ENCODE assay signal across 9 cellular contexts in the genomic region with DNA sequence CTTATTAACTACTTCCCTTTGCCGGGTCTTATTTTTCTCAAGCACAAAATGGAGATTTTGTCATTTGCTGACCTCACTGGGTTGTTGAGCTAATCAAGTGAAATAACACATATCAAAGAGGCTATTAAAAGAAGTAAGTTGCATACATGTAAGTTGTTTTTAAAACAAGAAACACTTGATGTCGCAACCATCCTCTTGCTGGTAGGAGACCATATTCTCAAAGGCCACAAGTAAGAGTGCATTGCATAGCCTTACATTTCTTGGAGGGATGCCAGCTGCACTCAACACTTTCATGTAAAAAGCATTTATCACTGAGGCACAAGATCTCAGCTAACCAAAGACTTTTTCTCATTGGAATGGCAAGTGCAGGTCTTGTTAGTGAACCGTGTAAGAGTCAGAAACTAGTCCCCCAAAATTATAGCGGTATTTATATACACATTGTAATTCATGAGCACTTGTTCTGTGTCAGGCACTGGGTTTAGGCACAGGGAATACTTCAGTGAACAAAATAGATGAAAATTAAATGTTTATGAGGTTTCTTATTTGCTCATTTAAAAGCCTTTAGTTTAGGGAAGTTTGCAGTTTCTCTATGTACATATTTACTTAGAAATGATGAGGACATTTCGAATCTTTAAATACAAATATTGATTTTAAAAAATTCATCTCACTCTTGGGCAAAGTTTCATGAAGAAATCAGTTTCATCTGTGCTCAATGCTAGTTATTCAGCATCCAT.
DNase-seq lines count a peak whose midpoint lies in the region; ATAC-seq, FAIRE-seq and TF ChIP-seq lines count a peak whose summit lies in the region.
"Had no signal": no experiment of that assay in that cellular context is flagged by ENCODE, and none has a peak within 500 bp of the region (broad histone marks: within the 10 kb centered on the region; RNA-seq: fewer than 3 reads in every experiment).

No MANE protein-coding gene starts in this region.

- WGBS in A549 (ENCODE audit: missing lambda C conversion rate), result under 1% methylated on average over 5 of the region's 5 CpGs
- 68% methylated on average over 5 of the region's 5 CpGs for WGBS in hepatocyte (ENCODE audit: low lambda C conversion rate, missing lambda C conversion rate)

- H3K9ac ChIP-seq in HCT116 (ENCODE audit: low read length), result no peak overlapping the region

- H3K27ac ChIP-seq in A549, result peak overlapping the region; percentile 95 to 97
- H3K27ac ChIP-seq in HCT116 (ENCODE audit: low read depth, low read length), result no peak overlapping the region
- peak overlapping the region; percentile 79 for H3K27ac ChIP-seq in hepatocyte
- H3K27ac ChIP-seq in WERI-Rb-1, result no peak overlapping the region

- no peak for TF ChIP-seq CTCF in A549 (IDR thresholded peaks at IDR 0.05)
- no peak for TF ChIP-seq CTCF in HCT116 (IDR thresholded peaks at IDR 0.05 in 2 of 3, conservative IDR thresholded peaks at IDR 0.05 in 1 of 3; ENCODE audit: borderline replicate concordance in 1 of 3, insufficient read depth in 1 of 3, low read depth in 2 of 3, low read length in 2 of 3)
- TF ChIP-seq CTCF in hepatocyte (IDR thresholded peaks at IDR 0.05; ENCODE audit: poor library complexity), result no peak
- TF ChIP-seq CTCF in WERI-Rb-1 (IDR thresholded peaks at IDR 0.05; ENCODE audit: low read depth, low read length), result no peak

- RAD21 ChIA-PET in HCT116 (lab: Charles Lee; ENCODE audit: low non-redundant PET in 1 of 2, low total read pairs in 2 of 2, uncharacterized antibody in 2 of 2, unreplicated experiment in 2 of 2), result no interaction called here

- CTCF ChIA-PET in A549 (lab: Yijun Ruan, JAX), result interaction anchor here (0.9 to 6.2 kb wide), 36 partner anchors 8 to 565 kb away, joined by 3 to 88 read pairs (median 4); a partner anchor contains a TSS
- CTCF ChIA-PET in HCT116 (lab: Charles Lee), result interaction anchor here (0.9 to 1.9 kb wide), 6 partner anchors 12 to 529 kb away, joined by 3 to 11 read pairs (median 5); no protein-coding TSS in a partner anchor

- H3K4me3 ChIP-seq in A549, result peak overlapping the region; percentile 5; the same call in 1 of the 3 replicates
- H3K4me3 ChIP-seq in HCT116 (replicated peaks in 1 of 2; ENCODE audit: low read depth in 1 of 2, low read length in 2 of 2), result no peak overlapping the region
- no peak overlapping the region for H3K4me3 ChIP-seq in hepatocyte
- no peak overlapping the region for H3K4me3 ChIP-seq in WERI-Rb-1 (ENCODE audit: low read depth, low read length)

- TF ChIP-seq POLR2A in A549 (IDR thresholded peaks at IDR 0.05; ENCODE audit: low read length), result no peak
- TF ChIP-seq POLR2A in HCT116 (IDR thresholded peaks at IDR 0.05; ENCODE audit: borderline replicate concordance, extremely low read depth, insufficient read depth, insufficient read length), result no peak

- H3K79me2 ChIP-seq in HCT116 (ENCODE audit: insufficient read depth, low read length) (no peaks in the 10 kb centered on the region), hepatocyte (no peaks in the 10 kb centered on the region)

- H4K20me1 ChIP-seq in HCT116 (ENCODE audit: insufficient read depth), result no peaks in the 10 kb centered on the region
- no peaks in the 10 kb centered on the region for H4K20me1 ChIP-seq in hepatocyte (ENCODE audit: insufficient read depth, poor library complexity, severe bottlenecking)

- peak overlapping the region; percentile 78 for H3K4me2 ChIP-seq in A549
- H3K4me2 ChIP-seq in HCT116 (ENCODE audit: low read length), result no peak overlapping the region
- peak overlapping the region; percentile 52 for H3K4me2 ChIP-seq in hepatocyte

- POLR2A ChIA-PET in A549 (lab: Yijun Ruan, JAX) (interaction anchor here (0.6 to 4.6 kb wide), 8 partner anchors 12 to 529 kb away, joined by 3 to 119 read pairs (median 8); a partner anchor contains a TSS), HCT116 (lab: Charles Lee) (interaction anchor here (2.7 kb wide), 1 partner anchor 12 kb away, joined by 10 read pairs; no protein-coding TSS in a partner anchor)

- H3K9me2 ChIP-seq in HCT116 (ENCODE audit: insufficient read depth), result no peaks in the 10 kb centered on the region
- H3K9me2 ChIP-seq in hepatocyte (replicated peaks; ENCODE audit: insufficient read depth), result no peaks in the 10 kb centered on the region

- no peaks in the 10 kb centered on the region for H3K36me3 ChIP-seq in HCT116 (ENCODE audit: control insufficient read depth in 1 of 2, insufficient read depth in 2 of 2, low read length in 2 of 2)
- no peaks in the 10 kb centered on the region for H3K36me3 ChIP-seq in hepatocyte (replicated peaks; ENCODE audit: insufficient read depth, low read depth)
- no peaks in the 10 kb centered on the region for H3K36me3 ChIP-seq in WERI-Rb-1

- H2AFZ ChIP-seq in HCT116 (ENCODE audit: low read depth, low read length, poor library complexity, severe bottlenecking) (peak overlapping the region; percentile 99), hepatocyte (no peak overlapping the region)

- H3K4me1 ChIP-seq in A549, result peaks cover 47% of the 10 kb centered on the region
- peaks cover 0 to 20% of the 10 kb centered on the region in 2 experiments; a peak in 3 of 4 replicates for H3K4me1 ChIP-seq in HCT116 (ENCODE audit: control insufficient read depth in 1 of 2, insufficient read depth in 2 of 2, low read length in 2 of 2)
- peaks cover 23% of the 10 kb centered on the region for H3K4me1 ChIP-seq in hepatocyte (ENCODE audit: insufficient read depth)

- TF ChIP-seq RAD21 in A549 (conservative IDR thresholded peaks at IDR 0.05 in 1 of 2, IDR thresholded peaks at IDR 0.05 in 1 of 2) (peak; percentile 57 to 63), HCT116 (IDR thresholded peaks at IDR 0.05; ENCODE audit: low read depth) (no peak; the same call in 1 of the 2 replicates)

- ATAC-seq in A549 (peak; percentile 60 to 73), HCT116 (no peak), SK-N-SH treated with all-trans-retinoic acid at 6 μM for 48 hours (peak; percentile 33; the same call in 2 of the 3 replicates), GM21528 (IDR thresholded peaks at IDR 0.05; ENCODE audit: low FRiP score, unreplicated experiment) (no peak), HG03342 (IDR thresholded peaks at IDR 0.05; ENCODE audit: unreplicated experiment) (no peak)

- intact Hi-C loops in HCT116 (cut with micrococcal nuclease), result loop anchor here (1.0 to 5.0 kb wide), 4 partner anchors 72 to 460 kb away; a partner anchor contains a TSS

- DNase-seq in A549 (ENCODE audit: low read depth in 1 of 2, low spot score in 1 of 2) (peak; percentile 67 to 97), HCT116 (ENCODE audit: low read depth, low spot score) (no peak), hepatocyte (ENCODE audit: low spot score) (peak; percentile 81), NCI-H345 (lab: John Stamatoyannopoulos, UW) (no peak), WERI-Rb-1 (no peak)
- DNase-seq: H7 had no signal

- BruUV-seq in HCT116 (replicated peaks; lab: Mats Ljungman, UMichigan), result no TSS peak

- H3K9me3 ChIP-seq in A549, result 0 out of 3 replicates have a peak, but pooled peaks cover 6% of the 10 kb centered on the region
- H3K9me3 ChIP-seq in HCT116 (ENCODE audit: control insufficient read depth in 1 of 2, insufficient read depth in 1 of 2, low read depth in 1 of 2, low read length in 2 of 2), result no peaks in the 10 kb centered on the region
- no peaks in the 10 kb centered on the region for H3K9me3 ChIP-seq in hepatocyte (ENCODE audit: low read depth)
- no peaks in the 10 kb centered on the region for H3K9me3 ChIP-seq in WERI-Rb-1 (ENCODE audit: severe bottlenecking)

- FAIRE-seq in A549 (lab: Jason Lieb, UNC), result peak; percentile 100

- no peaks in the 10 kb centered on the region for H3K27me3 ChIP-seq in HCT116 (ENCODE audit: insufficient read depth, low read length)
- no peaks in the 10 kb centered on the region for H3K27me3 ChIP-seq in hepatocyte
- H3K27me3 ChIP-seq in WERI-Rb-1 (ENCODE audit: insufficient read depth, low read depth, severe bottlenecking), result no peaks in the 10 kb centered on the region

- peak; percentile 90 to 92; a peak in 4 of 5 replicates for TF ChIP-seq EP300 in A549 (IDR thresholded peaks at IDR 0.05)

TF ChIP-seq in A549, 52 proteins besides CTCF, POLR2A, EP300 and RAD21 (continues in another document):
- TF ChIP-seq FOSL2 (IDR thresholded peaks at IDR 0.05) (peak; percentile 8; the same call in 1 of the 2 replicates), FOSL2 (CRISPR knock-in tag; IDR thresholded peaks at IDR 0.05) (no peak; the same call in 1 of the 2 replicates), SREBF2 (IDR thresholded peaks at IDR 0.05) (no peak), GATA3 (IDR thresholded peaks at IDR 0.05; ENCODE audit: borderline replicate concordance) (peak; percentile 72)
- TF ChIP-seq, protein P1, sequence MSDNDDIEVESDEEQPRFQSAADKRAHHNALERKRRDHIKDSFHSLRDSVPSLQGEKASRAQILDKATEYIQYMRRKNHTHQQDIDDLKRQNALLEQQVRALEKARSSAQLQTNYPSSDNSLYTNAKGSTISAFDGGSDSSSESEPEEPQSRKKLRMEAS (IDR thresholded peaks at IDR 0.05), result no peak

TF ChIP-seq in HCT116, 20 proteins besides CTCF, POLR2A, EP300 and RAD21:
- TF ChIP-seq CBX3 (IDR thresholded peaks at IDR 0.05; ENCODE audit: low read depth) (no peak), CEBPB (IDR thresholded peaks at IDR 0.05; ENCODE audit: low read depth) (peak; percentile 81), YY1 (IDR thresholded peaks at IDR 0.05; ENCODE audit: extremely low read depth, insufficient replicate concordance, low read depth, low read length) (no peak)
TF ChIP-seq in HCT116: peak in this region for 1.

TF ChIP-seq in SK-N-SH treated with all-trans-retinoic acid at 6 μM for 48 hours, 23 proteins besides CTCF, POLR2A, EP300 and RAD21:
- TF ChIP-seq SNAI2 (CRISPR knock-in tag; IDR thresholded peaks at IDR 0.05) (no peak), ESRRG (CRISPR knock-in tag; IDR thresholded peaks at IDR 0.05) (no peak)
TF ChIP-seq in SK-N-SH treated with all-trans-retinoic acid at 6 μM for 48 hours: peak in this region for 0.

Comparison
In these comparisons a context has a peak if more than half of its experiments do, and no peak if none do; other contexts are left out.
1. ATAC-seq: peak in A549 (2 of 2) and SK-N-SH treated with all-trans-retinoic acid at 6 μM for 48 hours (single experiment); none in HCT116 (single experiment), GM21528 (single experiment) and HG03342 (single experiment).
2. DNase-seq: peak in A549 (2 of 2) and hepatocyte (single experiment); none in HCT116 (single experiment), NCI-H345 (single experiment) and WERI-Rb-1 (single experiment).
3. H3K27ac ChIP-seq: peak in A549 (2 of 2) and hepatocyte (single experiment); none in HCT116 (single experiment) and WERI-Rb-1 (single experiment).